In the genomic region with DNA sequence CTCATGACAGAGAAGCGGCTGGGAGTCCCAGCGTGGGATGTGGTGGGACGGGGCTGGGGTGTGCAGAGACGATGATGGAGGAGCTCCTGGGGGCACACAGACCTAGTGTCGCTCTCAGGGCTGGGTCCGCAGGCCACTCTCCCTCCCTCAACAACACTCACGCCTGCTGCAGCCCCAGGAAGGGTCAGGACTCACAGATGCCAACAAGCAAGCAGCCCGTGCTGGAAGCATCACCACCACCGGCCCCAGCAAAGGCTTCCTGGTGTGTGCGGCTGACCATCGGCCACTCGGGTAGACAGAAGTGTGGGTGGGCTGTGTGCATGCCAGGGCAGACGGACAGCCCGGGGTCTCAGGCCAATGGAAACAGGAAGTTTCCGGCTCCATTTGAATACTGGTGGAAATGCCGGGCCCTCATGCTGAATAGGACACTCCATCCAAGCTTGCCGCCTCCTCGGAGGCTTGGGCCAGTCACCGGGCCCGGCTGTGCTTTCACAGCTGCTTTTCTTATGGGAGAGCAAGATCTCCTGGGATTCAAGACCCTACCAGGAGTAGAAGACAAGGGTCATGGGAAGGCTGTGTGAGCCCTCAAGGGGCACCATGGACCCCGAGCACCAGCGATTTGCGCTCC, we compare ENCODE assay signal across 26 cellular contexts.
A peak's percentile ranks its signal among the peaks of the same experiment; 100 is the strongest.
DNase-seq lines count a peak whose midpoint lies in the region; ATAC-seq and TF ChIP-seq lines count a peak whose summit lies in the region.
"Had no signal": no experiment of that assay in that cellular context is flagged by ENCODE, and none has a peak within 500 bp of the region (broad histone marks: within the 10 kb centered on the region; RNA-seq: fewer than 3 reads in every experiment).

No MANE protein-coding gene starts in this region.

- H3K9me3 Mint-ChIP-seq in activated CD4-positive, alpha-beta T cell treated with anti-CD3 and anti-CD28 coated beads for 36 hours (ENCODE audit: low read depth), result no peaks in the 10 kb centered on the region
- no peaks in the 10 kb centered on the region for H3K9me3 Mint-ChIP-seq in stimulated activated naive B cell treated with anti-CD40 and anti-IgM and Interleukin-4, amounts not matched to agents 10 μg/mL and 1 μg/mL and 100 μg/mL, for 72 hours
- H3K9me3 Mint-ChIP-seq: activated CD4-positive, alpha-beta T cell treated with anti-CD3 and anti-CD28 coated beads, Interleukin-2, amount 10 ng/mL, durations not matched to agents 7 days and 5 days; activated naive CD4-positive, alpha-beta T cell treated with anti-CD3 and anti-CD28 coated beads, Interleukin-2, amount 50 U/mL, for 72 hours; activated T-cell treated with anti-CD3 and anti-CD28 coated beads, Interleukin-2, amount 50 U/mL, for 72 hours; CD4-positive, alpha-beta memory T cell had no signal

- POLR2A ChIA-PET in activated CD4-positive, alpha-beta T cell treated with anti-CD3 and anti-CD28 coated beads for 36 hours (lab: Charles Lee), result no interaction called here

- no peak overlapping the region for H3K4ac ChIP-seq in mesendoderm (ENCODE audit: low read depth, low read length)

- H3K4me1 Mint-ChIP-seq in activated CD4-positive, alpha-beta T cell treated with anti-CD3 and anti-CD28 coated beads for 36 hours, result no peaks in the 10 kb centered on the region
- H3K4me1 Mint-ChIP-seq in stimulated activated naive B cell treated with anti-CD40 and anti-IgM and Interleukin-4, amounts not matched to agents 10 μg/mL and 1 μg/mL and 100 μg/mL, for 72 hours, result peaks cover 28 to 35% of the 10 kb centered on the region in 2 donors
- H3K4me1 Mint-ChIP-seq: activated CD4-positive, alpha-beta T cell treated with anti-CD3 and anti-CD28 coated beads, Interleukin-2, amount 10 ng/mL, durations not matched to agents 7 days and 5 days had no signal

- H3K23ac ChIP-seq in mesendoderm (ENCODE audit: low read length), result no peak overlapping the region

- H3K4me2 ChIP-seq in mesendoderm (ENCODE audit: low read length), result no peak overlapping the region
- H3K4me2 ChIP-seq: SK-N-SH had no signal

- H2AK5ac ChIP-seq in mesendoderm (ENCODE audit: low read length), result no peak overlapping the region

- no peak overlapping the region for H2BK120ac ChIP-seq in mesendoderm (ENCODE audit: low read depth, low read length)

- H4K8ac ChIP-seq in mesendoderm (ENCODE audit: low read depth, low read length), result no peak overlapping the region

- no peaks in the 10 kb centered on the region for H3K27me3 Mint-ChIP-seq in activated CD4-positive, alpha-beta T cell treated with anti-CD3 and anti-CD28 coated beads for 36 hours
- no peaks in the 10 kb centered on the region for H3K27me3 Mint-ChIP-seq in stimulated activated naive B cell treated with anti-CD40 and anti-IgM and Interleukin-4, amounts not matched to agents 10 μg/mL and 1 μg/mL and 100 μg/mL, for 72 hours
- H3K27me3 Mint-ChIP-seq: activated CD4-positive, alpha-beta T cell treated with anti-CD3 and anti-CD28 coated beads, Interleukin-2, amount 10 ng/mL, durations not matched to agents 7 days and 5 days; CD4-positive, alpha-beta memory T cell had no signal

- H3K36me3 ChIP-seq in mesendoderm (ENCODE audit: control insufficient read depth, insufficient read depth, low read length), result no peaks in the 10 kb centered on the region
- no peaks in the 10 kb centered on the region for H3K36me3 ChIP-seq in uterus
- H3K36me3 ChIP-seq: thoracic aorta had no signal

- TF ChIP-seq CTCF in uterus (IDR thresholded peaks at IDR 0.05), result no peak
- no peak for TF ChIP-seq CTCF in GM13976 (IDR thresholded peaks at IDR 0.05; ENCODE audit: borderline replicate concordance, control extremely low read depth, extremely low read depth, insufficient read depth, missing control alignments)

- ATAC-seq in activated CD4-positive, alpha-beta T cell treated with anti-CD3 and anti-CD28 coated beads for 36 hours, result no peak
- ATAC-seq in left cardiac atrium (no peak), GM18511 (IDR thresholded peaks at IDR 0.05; ENCODE audit: unreplicated experiment) (no peak)
- ATAC-seq in stimulated activated naive B cell treated with anti-CD40 and anti-IgM and Interleukin-4, amounts not matched to agents 10 μg/mL and 1 μg/mL and 100 μg/mL, for 72 hours (replicated peaks), result no peak
- ATAC-seq: activated naive CD4-positive, alpha-beta T cell treated with anti-CD3 and anti-CD28 coated beads, Interleukin-2, amount 50 U/mL, for 72 hours; activated T-cell treated with anti-CD3 and anti-CD28 coated beads, Interleukin-2, amount 50 U/mL, for 72 hours; stimulated activated naive CD8-positive, alpha-beta T cell treated with anti-CD3 and anti-CD28 coated beads, Interleukin-15, Interleukin-2, amounts not matched to agents 100 U/mL and 50 U/mL, for 24 hours had no signal

- H3K36me3 Mint-ChIP-seq in activated CD4-positive, alpha-beta T cell treated with anti-CD3 and anti-CD28 coated beads for 36 hours (ENCODE audit: low read depth), result peaks cover 7% of the 10 kb centered on the region
- H3K36me3 Mint-ChIP-seq in stimulated activated naive B cell treated with anti-CD40 and anti-IgM and Interleukin-4, amounts not matched to agents 10 μg/mL and 1 μg/mL and 100 μg/mL, for 72 hours, result peaks cover 19 to 29% of the 10 kb centered on the region in 2 donors
- H3K36me3 Mint-ChIP-seq: activated naive CD4-positive, alpha-beta T cell treated with anti-CD3 and anti-CD28 coated beads, Interleukin-2, amount 50 U/mL, for 72 hours had no signal

- no peak overlapping the region for H3K9ac ChIP-seq in mesendoderm (ENCODE audit: low read length)
- H3K9ac ChIP-seq: SK-N-SH had no signal

- H3K27ac ChIP-seq in mesendoderm (ENCODE audit: low read depth, low read length) (no peak overlapping the region), uterus (no peak overlapping the region)
- H3K27ac ChIP-seq: 22Rv1, thoracic aorta had no signal

- no peak overlapping the region for H2BK15ac ChIP-seq in mesendoderm (replicated peaks; ENCODE audit: low read depth)

- no peak overlapping the region for H4K5ac ChIP-seq in mesendoderm (ENCODE audit: low read length)

- CTCF ChIA-PET in activated CD4-positive, alpha-beta T cell treated with anti-CD3 and anti-CD28 coated beads for 36 hours (lab: Charles Lee), result no interaction called here

- H3K9me3 ChIP-seq in uterus, result no peaks in the 10 kb centered on the region
- H3K9me3 ChIP-seq: SK-N-SH, thoracic aorta had no signal

- intact Hi-C loops in activated CD4-positive, alpha-beta T cell treated with anti-CD3 and anti-CD28 coated beads for 36 hours (cut with DNase I, micrococcal nuclease), result no loop called here
- intact Hi-C loops in left cardiac atrium (cut with DNase I) (no loop called here), uterus (cut with DNase I; ENCODE audit: low total_unique reads) (no loop called here)

- H3K4me1 ChIP-seq in mesendoderm (ENCODE audit: control insufficient read depth, low read depth, low read length), result peaks cover 4% of the 10 kb centered on the region
- no peaks in the 10 kb centered on the region for H3K4me1 ChIP-seq in uterus

- H3K27me3 ChIP-seq in mesendoderm (ENCODE audit: insufficient read depth, low read length, poor library complexity), result no peaks in the 10 kb centered on the region
- H3K27me3 ChIP-seq in uterus, result no peaks in the 10 kb centered on the region

- no peaks in the 10 kb centered on the region for H3K79me2 ChIP-seq in mesendoderm (ENCODE audit: control insufficient read depth, insufficient read depth, low read length)

- H3K4me3 ChIP-seq in mesendoderm (ENCODE audit: low read length) (no peak overlapping the region), uterus (no peak overlapping the region)
- H3K4me3 ChIP-seq: thoracic aorta had no signal

- in situ Hi-C loops in GM13976 (cut with MboI; ENCODE audit: low sequenced_read_pairs, unreplicated experiment), result no loop called here

- WGBS in mesendoderm (ENCODE audit: extremely low coverage, insufficient coverage, low lambda C conversion rate), result no CpG with 5 or more reads among the region's 23 CpGs

- no peak for TF ChIP-seq POLR2A in uterus (IDR thresholded peaks at IDR 0.05)

- peaks cover 1% of the 10 kb centered on the region for H3K79me1 ChIP-seq in mesendoderm (ENCODE audit: low read length)

- peak; percentile 2 for DNase-seq in activated CD4-positive, alpha-beta T cell treated with anti-CD3 and anti-CD28 coated beads for 36 hours
- no peak for DNase-seq in activated CD4-positive, alpha-beta T cell treated with anti-CD3 and anti-CD28 coated beads for 4 hours
- peak; percentile 28 for DNase-seq in left cardiac atrium
- no peak for DNase-seq in mesendoderm
- no peak for DNase-seq in stimulated activated naive B cell treated with anti-CD40 and anti-IgM and Interleukin-4, amounts not matched to agents 10 μg/mL and 1 μg/mL and 100 μg/mL, for 72 hours
- no peak for DNase-seq in uterus
- no peak for DNase-seq in GM13976 (ENCODE audit: low spot score)
- DNase-seq: activated CD4-positive, alpha-beta T cell treated with anti-CD3 and anti-CD28 coated beads, Interleukin-2, amount 10 ng/mL, durations not matched to agents 7 days and 5 days; activated T-cell treated with anti-CD3 and anti-CD28 coated beads, Interleukin-2, amount 50 U/mL, for 72 hours; CD4-positive, alpha-beta memory T cell; cerebellar nuclear complex; NCI-H1105 treated with DMSO at 0.1 percent for 48 hours; NCI-H2029 treated with DMSO at 0.1 percent for 48 hours; NCI-H226; NCI-H748 treated with DMSO at 0.1 percent for 48 hours; nucleus accumbens; RPMI8226; SK-N-SH; stimulated activated CD4-positive, alpha-beta T cell treated with anti-CD3 and anti-CD28 coated beads, Interleukin-12 subunit alpha, Interleukin-12 subunit beta, amount 100 ng/mL, for 4 hours; stimulated activated CD4-positive, alpha-beta T cell treated with anti-CD3 and anti-CD28 coated beads, Interleukin-4, amount 100 ng/mL, for 24 hours; stimulated activated naive CD8-positive, alpha-beta T cell treated with anti-CD3 and anti-CD28 coated beads, Interleukin-15, Interleukin-2, amounts not matched to agents 100 U/mL and 50 U/mL, for 24 hours; T-helper 2 cell had no signal

- no peak overlapping the region for H3K27ac Mint-ChIP-seq in activated CD4-positive, alpha-beta T cell treated with anti-CD3 and anti-CD28 coated beads for 36 hours
- H3K27ac Mint-ChIP-seq in stimulated activated naive B cell treated with anti-CD40 and anti-IgM and Interleukin-4, amounts not matched to agents 10 μg/mL and 1 μg/mL and 100 μg/mL, for 72 hours, result peak overlapping the region; percentile 65
- H3K27ac Mint-ChIP-seq: activated CD4-positive, alpha-beta T cell treated with anti-CD3 and anti-CD28 coated beads, Interleukin-2, amount 10 ng/mL, durations not matched to agents 7 days and 5 days had no signal

- H2BK5ac ChIP-seq in mesendoderm (ENCODE audit: low read length), result no peak overlapping the region

- no peak overlapping the region for H3K18ac ChIP-seq in mesendoderm (ENCODE audit: low read length)

- peak overlapping the region; percentile 60 for H3K56ac ChIP-seq in mesendoderm (ENCODE audit: low read length)

- no peak overlapping the region for H3K4me3 Mint-ChIP-seq in activated CD4-positive, alpha-beta T cell treated with anti-CD3 and anti-CD28 coated beads for 36 hours
- no peak overlapping the region for H3K4me3 Mint-ChIP-seq in stimulated activated naive B cell treated with anti-CD40 and anti-IgM and Interleukin-4, amounts not matched to agents 10 μg/mL and 1 μg/mL and 100 μg/mL, for 72 hours
- H3K4me3 Mint-ChIP-seq: activated CD4-positive, alpha-beta T cell treated with anti-CD3 and anti-CD28 coated beads, Interleukin-2, amount 10 ng/mL, durations not matched to agents 7 days and 5 days; activated T-cell treated with anti-CD3 and anti-CD28 coated beads, Interleukin-2, amount 50 U/mL, for 72 hours; CD4-positive, alpha-beta memory T cell had no signal

Comparison
In these comparisons a context has a peak if more than half of its experiments do, and no peak if none do; other contexts are left out.
1. DNase-seq: peak in activated CD4-positive, alpha-beta T cell treated with anti-CD3 and anti-CD28 coated beads for 36 hours (single experiment) and left cardiac atrium (single experiment); none in activated CD4-positive, alpha-beta T cell treated with anti-CD3 and anti-CD28 coated beads for 4 hours (0 of 2), mesendoderm (single experiment), stimulated activated naive B cell treated with anti-CD40 and anti-IgM and Interleukin-4, amounts not matched to agents 10 μg/mL and 1 μg/mL and 100 μg/mL, for 72 hours (single experiment), uterus (0 of 2) and GM13976 (single experiment).